18 cellular contexts compared by ENCODE assay signal in the genomic region with DNA sequence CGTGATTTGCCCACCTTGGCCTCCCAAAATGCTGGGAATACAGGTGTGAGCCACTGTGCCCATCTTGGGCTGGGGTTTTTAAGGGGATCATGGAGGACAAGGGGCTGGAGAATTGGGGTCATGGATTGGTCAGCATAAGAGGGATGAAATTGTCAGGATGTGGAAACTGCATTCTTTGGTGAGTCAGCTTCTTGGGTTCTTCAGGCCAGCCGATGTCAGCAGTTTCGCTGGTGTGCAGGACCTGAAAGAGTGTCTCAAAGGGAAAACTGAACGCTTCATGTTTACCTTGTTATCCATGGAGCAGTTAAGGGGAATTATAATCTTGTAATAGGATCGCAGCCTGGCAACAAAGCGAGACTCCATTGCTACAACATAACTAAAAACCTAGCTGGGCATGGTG. TPM values are rescaled to one million over a fixed set of nuclear protein-coding genes. Genes with fewer than 3 reads are reported as not detected.
A peak's percentile ranks its signal among the peaks of the same experiment; 100 is the strongest.
DNase-seq lines count a peak whose midpoint lies in the region; ATAC-seq, FAIRE-seq and TF ChIP-seq lines count a peak whose summit lies in the region.
"Had no signal": no experiment of that assay in that cellular context is flagged by ENCODE, and none has a peak within 500 bp of the region (broad histone marks: within the 10 kb centered on the region; RNA-seq: fewer than 3 reads in every experiment).

No MANE protein-coding gene starts in this region.

- H3K4me3 Mint-ChIP-seq in astrocyte (ENCODE audit: unreplicated experiment) (no peak overlapping the region), type B pancreatic cell (peak overlapping the region; percentile 20)
- H3K4me3 Mint-ChIP-seq: CD4-positive, CD25-positive, alpha-beta regulatory T cell had no signal

- TF ChIP-seq RAD21 in HepG2 (CRISPR knock-in tag; IDR thresholded peaks at IDR 0.05) = no peak

- TF ChIP-seq CTCF in HepG2 (CRISPR knock-in tag; IDR thresholded peaks at IDR 0.05) (no peak), right lobe of liver (IDR thresholded peaks at IDR 0.05) (no peak), astrocyte (IDR thresholded peaks at IDR 0.05; ENCODE audit: insufficient read depth, low read depth, low read length) (no peak), hepatocyte (IDR thresholded peaks at IDR 0.05; ENCODE audit: poor library complexity) (no peak), type B pancreatic cell (conservative IDR thresholded peaks at IDR 0.05) (no peak)

- CTCF ChIA-PET in HepG2 (lab: Yijun Ruan, JAX; ENCODE audit: low intra/inter-chr PET ratio, low total read pairs) = no interaction called here

- TF ChIP-seq POLR2A in HepG2 (IDR thresholded peaks at IDR 0.05; ENCODE audit: insufficient read depth in 1 of 2, low read depth in 2 of 2, low read length in 2 of 2) = no peak
- no peak for TF ChIP-seq POLR2A in right lobe of liver (IDR thresholded peaks at IDR 0.05)

- no TSS peak for BruUV-seq in HepG2 (replicated peaks; lab: Mats Ljungman, UMichigan)

- no peak for DNase-seq in HepG2 (ENCODE audit: low spot score)
- no peak for DNase-seq in right lobe of liver
- peak; percentile 6 for DNase-seq in astrocyte (ENCODE audit: low read depth)
- peak; percentile 16 for DNase-seq in hepatocyte (ENCODE audit: low spot score)
- DNase-seq in type B pancreatic cell (ENCODE audit: extremely low spot score, unreplicated experiment) = no peak
- no peak for DNase-seq in NCI-H82 (lab: John Stamatoyannopoulos, UW)
- DNase-seq in NCI-H510A treated with DMSO at 0.1 percent for 48 hours (lab: John Stamatoyannopoulos, UW) = no peak
- DNase-seq: ACHN; CD4-positive, CD25-positive, alpha-beta regulatory T cell; GM23248; H7 had no signal

- intact Hi-C loops in HepG2 (cut with micrococcal nuclease; ENCODE audit: unreplicated experiment) (no loop called here), right lobe of liver (cut with DNase I) (no loop called here)

- H3K27me3 Mint-ChIP-seq in astrocyte (ENCODE audit: low read depth, unreplicated experiment) = peaks cover 1% of the 10 kb centered on the region
- H3K27me3 Mint-ChIP-seq in type B pancreatic cell = peaks cover 5% of the 10 kb centered on the region
- H3K27me3 Mint-ChIP-seq: CD4-positive, CD25-positive, alpha-beta regulatory T cell had no signal

- H3K27ac ChIP-seq in HepG2 (ENCODE audit: extremely low read length, insufficient read depth, low read length) = no peak overlapping the region
- no peak overlapping the region for H3K27ac ChIP-seq in right lobe of liver
- H3K27ac ChIP-seq in astrocyte (ENCODE audit: low read depth, low read length) = no peak overlapping the region
- H3K27ac ChIP-seq in hepatocyte = no peak overlapping the region
- H3K27ac ChIP-seq: BLaER1 treated with 17β-estradiol and CSF1 and Interleukin-3, amounts not matched to agents 10 nM and 100 nM; GM23248; HL-60 had no signal

- H3K36me3 Mint-ChIP-seq in astrocyte (ENCODE audit: low read depth, unreplicated experiment) (no peaks in the 10 kb centered on the region), type B pancreatic cell (peaks cover 22% of the 10 kb centered on the region)
- H3K36me3 Mint-ChIP-seq: CD4-positive, CD25-positive, alpha-beta regulatory T cell had no signal

- no peak for FAIRE-seq in HepG2 (lab: Jason Lieb, UNC)
- no peak for FAIRE-seq in astrocyte (lab: Jason Lieb, UNC)
- FAIRE-seq: GM12891 had no signal

- H3K4me1 ChIP-seq in HepG2 (ENCODE audit: insufficient read depth, low read length) (no peaks in the 10 kb centered on the region), right lobe of liver (no peaks in the 10 kb centered on the region), astrocyte (ENCODE audit: insufficient read depth, low read length) (peaks cover 4% of the 10 kb centered on the region), hepatocyte (ENCODE audit: insufficient read depth) (peaks cover 12% of the 10 kb centered on the region)

- H3K27me3 ChIP-seq in HepG2 (ENCODE audit: control insufficient read depth in 1 of 2, insufficient read depth in 2 of 2, low read length in 2 of 2) = peaks cover 1 to 4% of the 10 kb centered on the region in 2 experiments; a peak in 3 of 5 replicates
- H3K27me3 ChIP-seq in right lobe of liver = no peaks in the 10 kb centered on the region
- no peaks in the 10 kb centered on the region for H3K27me3 ChIP-seq in astrocyte (ENCODE audit: insufficient read depth, low read length)
- H3K27me3 ChIP-seq in hepatocyte = no peaks in the 10 kb centered on the region
- H3K27me3 ChIP-seq: BLaER1 treated with 17β-estradiol and CSF1 and Interleukin-3, amounts not matched to agents 10 nM and 100 nM had no signal

- H3K9me3 Mint-ChIP-seq in astrocyte (ENCODE audit: unreplicated experiment) (peaks cover 2% of the 10 kb centered on the region), type B pancreatic cell (peaks cover 8% of the 10 kb centered on the region)

- H3K79me2 ChIP-seq in HepG2 (ENCODE audit: insufficient read depth, low read length) = no peaks in the 10 kb centered on the region
- no peaks in the 10 kb centered on the region for H3K79me2 ChIP-seq in astrocyte (ENCODE audit: insufficient read depth, low read length)
- no peaks in the 10 kb centered on the region for H3K79me2 ChIP-seq in hepatocyte

- H3K36me3 ChIP-seq in HepG2 (replicated peaks in 1 of 2; ENCODE audit: control insufficient read depth in 1 of 2, insufficient read depth in 2 of 2, low read length in 2 of 2) (no peaks in the 10 kb centered on the region), right lobe of liver (no peaks in the 10 kb centered on the region), astrocyte (ENCODE audit: insufficient read depth, low read length) (no peaks in the 10 kb centered on the region), hepatocyte (replicated peaks; ENCODE audit: insufficient read depth, low read depth) (peaks cover 3% of the 10 kb centered on the region)
- H3K36me3 ChIP-seq: BLaER1 treated with 17β-estradiol and CSF1 and Interleukin-3, amounts not matched to agents 10 nM and 100 nM had no signal

- no peak overlapping the region for H2AFZ ChIP-seq in HepG2 (ENCODE audit: low read length)
- no peak overlapping the region for H2AFZ ChIP-seq in astrocyte (ENCODE audit: low read depth, low read length)
- H2AFZ ChIP-seq in hepatocyte = no peak overlapping the region
- H2AFZ ChIP-seq: GM23248 had no signal

- H3K4me1 Mint-ChIP-seq in astrocyte (ENCODE audit: low read depth, unreplicated experiment) (peaks cover 5% of the 10 kb centered on the region), type B pancreatic cell (ENCODE audit: unreplicated experiment) (peaks cover 14% of the 10 kb centered on the region)
- H3K4me1 Mint-ChIP-seq: CD4-positive, CD25-positive, alpha-beta regulatory T cell had no signal

- ATAC-seq in HepG2 (no peak), right lobe of liver (no peak), HG03520 (IDR thresholded peaks at IDR 0.05; ENCODE audit: unreplicated experiment) (no peak)

- peak overlapping the region; percentile 69 for H3K27ac Mint-ChIP-seq in astrocyte (ENCODE audit: unreplicated experiment)
- no peak overlapping the region for H3K27ac Mint-ChIP-seq in type B pancreatic cell
- H3K27ac Mint-ChIP-seq: CD4-positive, CD25-positive, alpha-beta regulatory T cell had no signal

- 16% methylated on average over 6 of the region's 6 CpGs for WGBS in HepG2 (ENCODE audit: low lambda C conversion rate)
- WGBS in right lobe of liver (ENCODE audit: insufficient coverage, low coverage, low lambda C conversion rate, missing lambda C conversion rate) = 60% methylated on average over 6 of the region's 6 CpGs
- whole genome bisulfite sequencing in hepatocyte (ENCODE audit: low lambda C conversion rate, missing lambda C conversion rate) = 72% methylated on average over 6 of the region's 6 CpGs

- H3K9me3 ChIP-seq in HepG2 (ENCODE audit: low read length) = no peaks in the 10 kb centered on the region
- H3K9me3 ChIP-seq in right lobe of liver = no peaks in the 10 kb centered on the region
- H3K9me3 ChIP-seq in astrocyte (ENCODE audit: insufficient read depth, low read depth, low read length) = no peaks in the 10 kb centered on the region
- no peaks in the 10 kb centered on the region for H3K9me3 ChIP-seq in hepatocyte (ENCODE audit: low read depth)

- in situ Hi-C loops in HepG2 (cut with HindIII; ENCODE audit: extremely low pct_ligation_motif_present, low pct_unique_long_range_greater_than_20kb) = no loop called here

- H3K9ac ChIP-seq in HepG2 (ENCODE audit: insufficient read depth, low read depth, low read length) (no peak overlapping the region), astrocyte (ENCODE audit: low read length) (no peak overlapping the region)
- H3K9ac ChIP-seq: BLaER1 treated with 17β-estradiol and CSF1 and Interleukin-3, amounts not matched to agents 10 nM and 100 nM; GM23248 had no signal

- H3K9me2 ChIP-seq in hepatocyte (replicated peaks; ENCODE audit: insufficient read depth) = no peaks in the 10 kb centered on the region

- POLR2A ChIA-PET in HepG2 (lab: Yijun Ruan, JAX) = no interaction called here

- H4K20me1 ChIP-seq in HepG2 (ENCODE audit: insufficient read depth, low read length) (no peaks in the 10 kb centered on the region), astrocyte (ENCODE audit: insufficient read depth, low read length) (no peaks in the 10 kb centered on the region), hepatocyte (ENCODE audit: insufficient read depth, poor library complexity, severe bottlenecking) (no peaks in the 10 kb centered on the region)
- H4K20me1 ChIP-seq: BLaER1 treated with 17β-estradiol and CSF1 and Interleukin-3, amounts not matched to agents 10 nM and 100 nM had no signal

- no peak for TF ChIP-seq EP300 in HepG2 (IDR thresholded peaks at IDR 0.05; ENCODE audit: low read depth in 2 of 2, low read length in 2 of 2)
- no peak for TF ChIP-seq EP300 in HepG2 (CRISPR knock-in tag; IDR thresholded peaks at IDR 0.05; ENCODE audit: borderline replicate concordance)

- H3K4me3 ChIP-seq in HepG2 (replicated peaks in 1 of 3; ENCODE audit: insufficient read depth in 1 of 3, low read depth in 2 of 3, low read length in 3 of 3) = no peak overlapping the region
- H3K4me3 ChIP-seq in right lobe of liver = no peak overlapping the region
- H3K4me3 ChIP-seq in astrocyte (ENCODE audit: insufficient read depth, low read depth, low read length) = no peak overlapping the region
- H3K4me3 ChIP-seq in hepatocyte = no peak overlapping the region
- H3K4me3 ChIP-seq: BLaER1 treated with 17β-estradiol and CSF1 and Interleukin-3, amounts not matched to agents 10 nM and 100 nM; GM23248 had no signal

- no peak overlapping the region for H3K4me2 ChIP-seq in HepG2 (ENCODE audit: low read depth, low read length)
- H3K4me2 ChIP-seq in astrocyte (ENCODE audit: low read length) = no peak overlapping the region
- H3K4me2 ChIP-seq in hepatocyte = no peak overlapping the region

RNA-seq across cellular contexts. Expression of a gene that starts 13.0 kb away (rescaled TPM):
- not detected in 2 replicates for total RNA-seq in HepG2 (2016; rRNA removed; fragmentation: Illumina TruSeq; extraction: Trizol)
- not detected in 2 replicates for total RNA-seq in HepG2 (2016; cell fraction: cytosol; rRNA removed; fragmentation: Illumina TruSeq; extraction: Trizol; ENCODE audit: low read depth)
- not detected in 2 replicates for total RNA-seq in HepG2 (2016; cell fraction: insoluble cytoplasmic fraction; rRNA removed; fragmentation: Illumina TruSeq; extraction: Trizol)
- not detected in 2 replicates for total RNA-seq in HepG2 (2016; cell fraction: membrane; rRNA removed; fragmentation: Illumina TruSeq; extraction: Trizol)
- not detected in 2 replicates for total RNA-seq in HepG2 (2016; cell fraction: nucleus; rRNA removed; fragmentation: Illumina TruSeq; extraction: Trizol)
- not detected in 2 replicates for polyA plus RNA-seq in HepG2 (2011; rRNA removed)
- not detected in 2 replicates for polyA plus RNA-seq in HepG2 (2011; cell fraction: cytosol; rRNA removed)
- not detected in 2 replicates for polyA plus RNA-seq in HepG2 (2011; cell fraction: nucleus; rRNA removed)
- polyA plus RNA-seq in HepG2 (2012) = not detected in 2 replicates
- not detected in 2 replicates for polyA plus RNA-seq in HepG2 (2016; cell fraction: cytosol; fragmentation: Illumina TruSeq; extraction: Trizol; ENCODE audit: low read depth)
- not detected in 2 replicates for polyA plus RNA-seq in HepG2 (2016; cell fraction: insoluble cytoplasmic fraction; fragmentation: Illumina TruSeq; extraction: Trizol; ENCODE audit: low read depth)
- polyA plus RNA-seq in HepG2 (2016; cell fraction: membrane; fragmentation: Illumina TruSeq; extraction: Trizol; ENCODE audit: low read depth) = not detected in 2 replicates
- not detected in 2 replicates for polyA plus RNA-seq in HepG2 (2016; cell fraction: nucleus; fragmentation: Illumina TruSeq; extraction: Trizol; ENCODE audit: insufficient read depth, low read depth)
- polyA minus RNA-seq in HepG2 (2011; rRNA and poly(A)+ RNA removed; ENCODE audit: low replicate concordance) = not detected in 2 replicates
- polyA minus RNA-seq in HepG2 (2011; cell fraction: cytosol; rRNA and poly(A)+ RNA removed) = not detected in 2 replicates
- polyA minus RNA-seq in HepG2 (2011; cell fraction: nucleus; rRNA and poly(A)+ RNA removed) = not detected in 2 replicates
- under 1 TPM; 0.06 to 0.31 (median 0.10) TPM for total RNA-seq in right lobe of liver
- 5.7 and 7.8 TPM in 2 replicates for total RNA-seq in astrocyte
- total RNA-seq in hepatocyte = 4.3 and 6.1 TPM in 2 replicates
- polyA plus RNA-seq in hepatocyte = 7.3 and 8.1 TPM in 2 replicates
- 20.2 and 21.9 TPM in 2 replicates for total RNA-seq in type B pancreatic cell (ENCODE audit: low replicate concordance)
- total RNA-seq: A172; CD4-positive, CD25-positive, alpha-beta regulatory T cell; Daoy; G401; GM23248 had no signal
- polyA plus RNA-seq: CD4-positive, CD25-positive, alpha-beta regulatory T cell; GM23248 had no signal

Comparison
In these comparisons a context has a peak if more than half of its experiments do, and no peak if none do; other contexts are left out.
1. DNase-seq: peak in astrocyte (single experiment) and hepatocyte (single experiment); none in HepG2 (single experiment), right lobe of liver (0 of 3), type B pancreatic cell (single experiment), NCI-H82 (single experiment) and NCI-H510A treated with DMSO at 0.1 percent for 48 hours (single experiment).